ENCODE assay signal across 10 cellular contexts in genomic region chr18:54260376-54261072, GRCh38. TPM values are rescaled to one million over a fixed set of nuclear protein-coding genes. Genes with fewer than 3 reads are reported as not detected.
DNase-seq lines count a peak whose midpoint lies in the region; ATAC-seq and TF ChIP-seq lines count a peak whose summit lies in the region.
"Had no signal": no experiment of that assay in that cellular context is flagged by ENCODE, and none has a peak within 500 bp of the region (broad histone marks: within the 10 kb centered on the region; RNA-seq: fewer than 3 reads in every experiment).

No MANE protein-coding gene starts in this region.

- H3K9me3 ChIP-seq in neutrophil, result no peaks in the 10 kb centered on the region
- H3K9me3 ChIP-seq: adrenal gland had no signal

- H3K36me3 ChIP-seq in neutrophil, result no peaks in the 10 kb centered on the region
- H3K36me3 ChIP-seq: adrenal gland had no signal

- H3K27ac Mint-ChIP-seq in T-helper 2 cell treated with Interferon-gamma antibody and Interleukin-4, amounts not matched to agents 5 μg/mL and 100 μg/mL, for 36 hours, result peak overlapping the region; percentile 56
- H3K27ac Mint-ChIP-seq in immature natural killer cell, result no peak overlapping the region

- peaks cover 39% of the 10 kb centered on the region for H3K4me1 Mint-ChIP-seq in T-helper 2 cell treated with Interferon-gamma antibody and Interleukin-4, amounts not matched to agents 5 μg/mL and 100 μg/mL, for 36 hours (ENCODE audit: low read depth)
- H3K4me1 Mint-ChIP-seq in immature natural killer cell, result no peaks in the 10 kb centered on the region

- peak; percentile 56 for DNase-seq in T-helper 2 cell treated with Interferon-gamma antibody and Interleukin-4, amounts not matched to agents 5 μg/mL and 100 μg/mL, for 36 hours (ENCODE audit: low spot score)
- DNase-seq in AG08396 (ENCODE audit: low spot score) (no peak), NCI-H2171 (lab: John Stamatoyannopoulos, UW) (no peak), immature natural killer cell (no peak)
- no peak for DNase-seq in activated naive CD4-positive, alpha-beta T cell treated with Interleukin-2 at 50 U/mL for 16 hours
- DNase-seq: islet precursor cell had no signal

- peak overlapping the region in 1 of 2 experiments; percentile 23 for H3K4me3 ChIP-seq in neutrophil (ENCODE audit: low read depth in 1 of 2, low read length in 1 of 2)
- H3K4me3 ChIP-seq: adrenal gland had no signal

- H3K9me3 Mint-ChIP-seq in T-helper 2 cell treated with Interferon-gamma antibody and Interleukin-4, amounts not matched to agents 5 μg/mL and 100 μg/mL, for 36 hours, result no peaks in the 10 kb centered on the region
- no peaks in the 10 kb centered on the region for H3K9me3 Mint-ChIP-seq in immature natural killer cell

- TF ChIP-seq CTCF in neutrophil (IDR thresholded peaks at IDR 0.05), result no peak

- no peaks in the 10 kb centered on the region for H3K27me3 ChIP-seq in neutrophil
- H3K27me3 ChIP-seq: adrenal gland had no signal

- ATAC-seq in GM18868 (IDR thresholded peaks at IDR 0.05; ENCODE audit: unreplicated experiment) (peak; percentile 17), HG02642 (IDR thresholded peaks at IDR 0.05; ENCODE audit: poor library complexity, unreplicated experiment) (peak; percentile 33)

- no peaks in the 10 kb centered on the region for H3K27me3 Mint-ChIP-seq in T-helper 2 cell treated with Interferon-gamma antibody and Interleukin-4, amounts not matched to agents 5 μg/mL and 100 μg/mL, for 36 hours (ENCODE audit: low read depth)
- peaks cover 0 to 2% (median 2%) of the 10 kb centered on the region in 3 donors for H3K27me3 Mint-ChIP-seq in immature natural killer cell (ENCODE audit: low read depth in 3 of 3)

- H3K27ac ChIP-seq in neutrophil, result peak overlapping the region; percentile 80

- peaks cover 62 to 64% of the 10 kb centered on the region in 2 experiments for H3K4me1 ChIP-seq in neutrophil (ENCODE audit: control insufficient read depth in 1 of 2, insufficient read depth in 1 of 2, low read depth in 1 of 2, low read length in 1 of 2)

- peaks cover 2% of the 10 kb centered on the region for H3K36me3 Mint-ChIP-seq in T-helper 2 cell treated with Interferon-gamma antibody and Interleukin-4, amounts not matched to agents 5 μg/mL and 100 μg/mL, for 36 hours (ENCODE audit: low read depth)
- peaks cover 0 to 3% (median 0%) of the 10 kb centered on the region in 3 donors for H3K36me3 Mint-ChIP-seq in immature natural killer cell

- peak overlapping the region; percentile 30 for H3K4me3 Mint-ChIP-seq in T-helper 2 cell treated with Interferon-gamma antibody and Interleukin-4, amounts not matched to agents 5 μg/mL and 100 μg/mL, for 36 hours
- H3K4me3 Mint-ChIP-seq in immature natural killer cell, result no peak overlapping the region

RNA-seq across cellular contexts. Expression of gene POLI, which starts 8.8 kb away (rescaled TPM):
- polyA plus RNA-seq in immature natural killer cell, result 1 to 10 TPM; 2.7 to 3.9 (median 2.8) TPM

RNA-seq across cellular contexts. Expression of gene MBD2, which starts 36.1 kb away (rescaled TPM):
- 1 to 10 TPM; 3.7 to 8.1 (median 7.8) TPM for polyA plus RNA-seq in immature natural killer cell
